Comparison of ENCODE assay signal across 19 cellular contexts in genomic region chr15:37028609-37029287, GRCh38.
DNase-seq lines count a peak whose midpoint lies in the region; ATAC-seq and TF ChIP-seq lines count a peak whose summit lies in the region.
"Had no signal": no experiment of that assay in that cellular context is flagged by ENCODE, and none has a peak within 500 bp of the region (broad histone marks: within the 10 kb centered on the region; RNA-seq: fewer than 3 reads in every experiment).

No MANE protein-coding gene starts in this region.

- no peaks in the 10 kb centered on the region for H3K27me3 Mint-ChIP-seq in brain

- H3K4me3 Mint-ChIP-seq in brain = peak overlapping the region in 1 of 5 experiments; percentile 54
- H3K4me3 Mint-ChIP-seq: activated naive CD8-positive, alpha-beta T cell treated with anti-CD3 and anti-CD28 coated beads, Interleukin-2, amount 10 ng/mL, durations not matched to agents 7 days and 5 days; activated T-cell treated with anti-CD3 and anti-CD28 coated beads, Interleukin-2, amount 50 U/mL, for 72 hours; H9; neural crest cell had no signal

- peaks cover 74% of the 10 kb centered on the region for H3K4me1 Mint-ChIP-seq in brain
- H3K4me1 Mint-ChIP-seq: activated naive CD8-positive, alpha-beta T cell treated with anti-CD3 and anti-CD28 coated beads, Interleukin-2, amount 10 ng/mL, durations not matched to agents 7 days and 5 days had no signal

- H3K4me3 ChIP-seq in AG09309 (ENCODE audit: control insufficient read depth, low read depth, low read length) = no peak overlapping the region
- H3K4me3 ChIP-seq: stomach had no signal

- no peak for ATAC-seq in GM21529 (IDR thresholded peaks at IDR 0.05; ENCODE audit: unreplicated experiment)
- ATAC-seq: activated T-cell treated with anti-CD3 and anti-CD28 coated beads, Interleukin-2, amount 50 U/mL, for 72 hours had no signal

- DNase-seq in AG09309 (ENCODE audit: low read depth) = peak; percentile 52
- DNase-seq in HCEC 1CT = peak; percentile 79
- peak; percentile 71 for DNase-seq in iris pigment epithelial cell (ENCODE audit: low read depth)
- DNase-seq in activated CD8-positive, alpha-beta memory T cell treated with anti-CD3 and anti-CD28 coated beads, Interleukin-2, amount 50 U/mL, for 4 hours = no peak
- no peak for DNase-seq in NCI-H446 treated with DMSO at 0.1 percent for 48 hours (lab: John Stamatoyannopoulos, UW)
- DNase-seq in T-helper 1 cell = no peak
- DNase-seq: activated CD4-positive, alpha-beta T cell treated with anti-CD3 and anti-CD28 coated beads, Interleukin-2, amount 50 U/mL, for 1 hour; activated naive CD8-positive, alpha-beta T cell treated with anti-CD3 and anti-CD28 coated beads, Interleukin-2, amount 10 ng/mL, durations not matched to agents 7 days and 5 days; activated T-cell treated with anti-CD3 and anti-CD28 coated beads, Interleukin-2, amount 50 U/mL, for 72 hours; cerebellar nuclear complex; COR-L47; glutamatergic neuron; H9; NCI-H1436; retina; stomach had no signal

- H3K27ac Mint-ChIP-seq in brain = peak overlapping the region; percentile 19 to 77 (median 46)
- H3K27ac Mint-ChIP-seq: activated naive CD8-positive, alpha-beta T cell treated with anti-CD3 and anti-CD28 coated beads, Interleukin-2, amount 10 ng/mL, durations not matched to agents 7 days and 5 days; activated T-cell treated with anti-CD3 and anti-CD28 coated beads, Interleukin-2, amount 50 U/mL, for 72 hours; H9 had no signal

- no peak for TF ChIP-seq CTCF in AG09309 (IDR thresholded peaks at IDR 0.05; ENCODE audit: control insufficient read depth, insufficient read depth, low read depth, low read length, missing control alignments)
- TF ChIP-seq CTCF in brain (conservative IDR thresholded peaks at IDR 0.05) = no peak

- peaks cover 51% of the 10 kb centered on the region for H3K36me3 Mint-ChIP-seq in brain
- H3K36me3 Mint-ChIP-seq: activated naive CD8-positive, alpha-beta T cell treated with anti-CD3 and anti-CD28 coated beads, Interleukin-2, amount 10 ng/mL, durations not matched to agents 7 days and 5 days had no signal

- no peaks in the 10 kb centered on the region for H3K9me3 Mint-ChIP-seq in brain
- H3K9me3 Mint-ChIP-seq: activated naive CD8-positive, alpha-beta T cell treated with anti-CD3 and anti-CD28 coated beads, Interleukin-2, amount 10 ng/mL, durations not matched to agents 7 days and 5 days; activated T-cell treated with anti-CD3 and anti-CD28 coated beads, Interleukin-2, amount 50 U/mL, for 72 hours; H9; neural crest cell had no signal

Comparison
In these comparisons a context has a peak if more than half of its experiments do, and no peak if none do; other contexts are left out.
1. DNase-seq: peak in AG09309 (single experiment), HCEC 1CT (single experiment) and iris pigment epithelial cell (single experiment); none in activated CD8-positive, alpha-beta memory T cell treated with anti-CD3 and anti-CD28 coated beads, Interleukin-2, amount 50 U/mL, for 4 hours (single experiment), NCI-H446 treated with DMSO at 0.1 percent for 48 hours (single experiment) and T-helper 1 cell (0 of 5).